ENCODE assay signal across 26 cellular contexts in the genomic region with DNA sequence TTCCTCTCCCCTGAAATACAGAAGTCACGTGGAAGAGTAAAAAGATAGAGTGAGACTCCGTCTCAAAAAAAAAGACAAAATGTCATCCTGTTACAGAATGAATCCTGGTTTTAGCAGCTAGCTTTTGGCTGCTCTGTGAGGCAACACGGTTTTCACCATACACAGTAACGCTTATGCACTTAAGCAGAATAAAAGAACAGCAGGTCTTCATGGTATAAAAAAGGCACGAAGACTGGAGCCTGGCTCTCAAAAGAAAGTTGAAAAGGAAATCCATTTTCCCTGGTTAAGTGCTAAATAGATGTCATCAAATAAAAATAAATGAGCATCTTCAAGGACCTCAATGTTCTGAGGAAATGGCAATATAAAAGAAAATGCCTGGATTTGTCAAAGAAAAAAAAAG.
"Had no signal": no experiment of that assay in that cellular context is flagged by ENCODE, and none has a peak within 500 bp of the region (broad histone marks: within the 10 kb centered on the region; RNA-seq: fewer than 3 reads in every experiment).

No MANE protein-coding gene starts in this region.

- DNase-seq: hypothalamus; immature natural killer cell; kidney; left colon; left lung; lower lobe of right lung; mammary epithelial cell; mesenchymal stem cell; natural killer cell; occipital lobe; right lobe of liver; stimulated activated CD4-positive, alpha-beta T cell treated with anti-CD3 and anti-CD28 coated beads, Interleukin-1b, Interleukin-23, amount 100 ng/mL, for 48 hours; stimulated activated CD4-positive, alpha-beta T cell treated with anti-CD3 and anti-CD28 coated beads, Interleukin-2, amount 100 ng/mL, for 48 hours; stimulated activated CD4-positive, alpha-beta T cell treated with anti-CD3 and anti-CD28 coated beads, Interleukin-4, amount 100 ng/mL, for 4 hours; stimulated activated CD8-positive, alpha-beta memory T cell treated with anti-CD3 and anti-CD28 coated beads, Interleukin-4, amount 100 ng/mL, for 48 hours; tibial artery; trophoblast cell; upper lobe of right lung had no signal

- H3K9ac ChIP-seq: parathyroid adenoma had no signal

- H3K36me3 Mint-ChIP-seq: immature natural killer cell; natural killer cell; stimulated activated memory B cell treated with anti-CD40 and anti-IgM and Interleukin-4, amounts not matched to agents 10 μg/mL and 1 μg/mL and 100 μg/mL, for 72 hours had no signal

- H3K27me3 Mint-ChIP-seq: stimulated activated memory B cell treated with anti-CD40 and anti-IgM and Interleukin-4, amounts not matched to agents 10 μg/mL and 1 μg/mL and 100 μg/mL, for 72 hours; stimulated activated naive CD8-positive, alpha-beta T cell treated with anti-CD3 and anti-CD28 coated beads, Interleukin-15, Interleukin-2, amounts not matched to agents 100 ng/mL and 50 ng/mL, for 24 hours had no signal

- H2AFZ ChIP-seq: parathyroid adenoma had no signal

- H3K27ac ChIP-seq: left lung, lower lobe of right lung, neutrophil, parathyroid adenoma, right atrium auricular region, right lobe of liver, suprapubic skin, thoracic aorta, tibial artery, upper lobe of right lung had no signal

- H3K4me3 Mint-ChIP-seq: immature natural killer cell; natural killer cell; stimulated activated memory B cell treated with anti-CD40 and anti-IgM and Interleukin-4, amounts not matched to agents 10 μg/mL and 1 μg/mL and 100 μg/mL, for 72 hours; stimulated activated naive CD8-positive, alpha-beta T cell treated with anti-CD3 and anti-CD28 coated beads, Interleukin-15, Interleukin-2, amounts not matched to agents 100 ng/mL and 50 ng/mL, for 24 hours had no signal

- ATAC-seq: left colon; left lung; lower lobe of right lung; natural killer cell; right lobe of liver; stimulated activated memory B cell treated with anti-CD40 and anti-IgM and Interleukin-4, amounts not matched to agents 10 μg/mL and 1 μg/mL and 100 μg/mL, for 72 hours; upper lobe of right lung had no signal

- H3K36me3 ChIP-seq: left lung, lower lobe of right lung, neutrophil, right atrium auricular region, right lobe of liver, suprapubic skin, thoracic aorta, tibial artery, upper lobe of right lung had no signal

- H3K27ac Mint-ChIP-seq: immature natural killer cell; natural killer cell; stimulated activated memory B cell treated with anti-CD40 and anti-IgM and Interleukin-4, amounts not matched to agents 10 μg/mL and 1 μg/mL and 100 μg/mL, for 72 hours; stimulated activated naive CD8-positive, alpha-beta T cell treated with anti-CD3 and anti-CD28 coated beads, Interleukin-15, Interleukin-2, amounts not matched to agents 100 ng/mL and 50 ng/mL, for 24 hours had no signal

- H3K27me3 ChIP-seq: left lung, neutrophil, right atrium auricular region, right lobe of liver, suprapubic skin, tibial artery, upper lobe of right lung had no signal

- H3K9me3 ChIP-seq: left lung, lower lobe of right lung, neutrophil, right atrium auricular region, right lobe of liver, suprapubic skin, thoracic aorta, tibial artery, upper lobe of right lung had no signal

- H3K4me3 ChIP-seq: left lung, lower lobe of right lung, right atrium auricular region, right lobe of liver, smooth muscle cell, suprapubic skin, thoracic aorta, tibial artery, upper lobe of right lung had no signal

- H3K4me1 Mint-ChIP-seq: immature natural killer cell; natural killer cell; stimulated activated memory B cell treated with anti-CD40 and anti-IgM and Interleukin-4, amounts not matched to agents 10 μg/mL and 1 μg/mL and 100 μg/mL, for 72 hours had no signal

- H3K4me1 ChIP-seq: left lung, lower lobe of right lung, parathyroid adenoma, right atrium auricular region, right lobe of liver, suprapubic skin, tibial artery, upper lobe of right lung had no signal

- H3K9me3 Mint-ChIP-seq: stimulated activated memory B cell treated with anti-CD40 and anti-IgM and Interleukin-4, amounts not matched to agents 10 μg/mL and 1 μg/mL and 100 μg/mL, for 72 hours; stimulated activated naive CD8-positive, alpha-beta T cell treated with anti-CD3 and anti-CD28 coated beads, Interleukin-15, Interleukin-2, amounts not matched to agents 100 ng/mL and 50 ng/mL, for 24 hours had no signal

- H3K4me2 ChIP-seq: smooth muscle cell had no signal
